ENCODE assay signal across 14 cellular contexts in genomic region chr1:168285419-168285790, GRCh38. TPM values are rescaled to one million over a fixed set of nuclear protein-coding genes. Genes with fewer than 3 reads are reported as not detected.
DNase-seq lines count a peak whose midpoint lies in the region; ATAC-seq and TF ChIP-seq lines count a peak whose summit lies in the region.
"Had no signal": no experiment of that assay in that cellular context is flagged by ENCODE, and none has a peak within 500 bp of the region (broad histone marks: within the 10 kb centered on the region; RNA-seq: fewer than 3 reads in every experiment).

No MANE protein-coding gene starts in this region.

- no peak overlapping the region for H3K18ac ChIP-seq in H9 (ENCODE audit: insufficient read length, low read depth, low read length)

- H3K14ac ChIP-seq in H9 (ENCODE audit: insufficient read depth, low read length) = no peak overlapping the region

- no peak overlapping the region for H2BK120ac ChIP-seq in H9 (ENCODE audit: low read depth, low read length, poor library complexity, severe bottlenecking)

- H2AFZ ChIP-seq in H9 (ENCODE audit: low read length) = no peak overlapping the region
- H2AFZ ChIP-seq: hepatocyte had no signal

- no peak overlapping the region for H3T11ph ChIP-seq in H9 (ENCODE audit: low read length)

- H3K79me1 ChIP-seq in H9 (ENCODE audit: insufficient read depth, low read depth, low read length, poor library complexity, severe bottlenecking) = no peaks in the 10 kb centered on the region

- no peaks in the 10 kb centered on the region for H3K36me3 Mint-ChIP-seq in H9 (ENCODE audit: insufficient read depth in 1 of 3, low read depth in 3 of 3)

- no peaks in the 10 kb centered on the region for H3K36me3 ChIP-seq in prostate gland

- H3K27ac ChIP-seq in H9 (ENCODE audit: insufficient read length, low read depth, low read length) (no peak overlapping the region), prostate gland (no peak overlapping the region)
- H3K27ac ChIP-seq: hepatocyte had no signal

- DNase-seq in DMS53 treated with DMSO at 0.1 percent for 48 hours (lab: John Stamatoyannopoulos, UW; ENCODE audit: unreplicated experiment) (peak; percentile 47), H9 (no peak), NCI-H774 (lab: John Stamatoyannopoulos, UW) (peak; percentile 10), kidney glomerular epithelial cell (lab: John Stamatoyannopoulos, UW) (peak; percentile 64), GF-D8 (lab: John Stamatoyannopoulos, UW) (no peak), prostate gland (ENCODE audit: low spot score) (no peak)
- DNase-seq: activated CD8-positive, alpha-beta memory T cell treated with anti-CD3 and anti-CD28 coated beads, Interleukin-2, amount 10 ng/mL, durations not matched to agents 7 days and 5 days; activated naive CD4-positive, alpha-beta T cell; C1 segment of cervical spinal cord; naive thymus-derived CD4-positive, alpha-beta T cell; NCI-H1048 had no signal

- H3K79me2 ChIP-seq in H9 (ENCODE audit: insufficient read depth, low read length) = no peaks in the 10 kb centered on the region
- H3K79me2 ChIP-seq: hepatocyte had no signal

- H2BK15ac ChIP-seq in H9 (ENCODE audit: low read depth, low read length) = no peak overlapping the region

- ATAC-seq in HG03025 (IDR thresholded peaks at IDR 0.05; ENCODE audit: low FRiP score, unreplicated experiment) = no peak
- ATAC-seq: activated CD8-positive, alpha-beta memory T cell treated with anti-CD3 and anti-CD28 coated beads, Interleukin-2, amount 10 ng/mL, durations not matched to agents 7 days and 5 days; naive thymus-derived CD4-positive, alpha-beta T cell had no signal

- H2BK20ac ChIP-seq in H9 (ENCODE audit: low read depth, low read length, poor library complexity, severe bottlenecking) = no peak overlapping the region

- TF ChIP-seq POLR2A in prostate gland (IDR thresholded peaks at IDR 0.05) = no peak

- no peak for TF ChIP-seq CTCF in H9 (conservative IDR thresholded peaks at IDR 0.05)
- TF ChIP-seq CTCF in prostate gland (IDR thresholded peaks at IDR 0.05) = no peak

- H3K4me1 ChIP-seq in H9 (ENCODE audit: insufficient read depth, low read length) = no peaks in the 10 kb centered on the region
- no peaks in the 10 kb centered on the region for H3K4me1 ChIP-seq in prostate gland (replicated peaks)

- no peak overlapping the region for H3K4me3 ChIP-seq in prostate gland
- H3K4me3 ChIP-seq: hepatocyte had no signal

- H4K91ac ChIP-seq in H9 (ENCODE audit: insufficient read length, low read depth, low read length) = no peak overlapping the region

- H3K4ac ChIP-seq in H9 (ENCODE audit: low read depth, low read length) = no peak overlapping the region

- no peak overlapping the region for H2BK5ac ChIP-seq in H9 (ENCODE audit: insufficient read length, low read length)

- H2BK12ac ChIP-seq in H9 (ENCODE audit: insufficient read length, low read depth, low read length) = no peak overlapping the region

- intact Hi-C loops in prostate gland (cut with DNase I) = no loop called here

- H3K27me3 Mint-ChIP-seq in H9 (ENCODE audit: low read depth) = no peaks in the 10 kb centered on the region
- H3K27me3 Mint-ChIP-seq: activated CD8-positive, alpha-beta memory T cell treated with anti-CD3 and anti-CD28 coated beads, Interleukin-2, amount 10 ng/mL, durations not matched to agents 7 days and 5 days; dendritic cell treated with granulocyte-macrophage colony-stimulating factor and Interleukin-4, amounts not matched to agents 40 ng/mL and 50 ng/mL, for 4 days; naive thymus-derived CD4-positive, alpha-beta T cell had no signal

- H3K4me2 ChIP-seq in H9 (ENCODE audit: insufficient read depth, insufficient read length, low read length) = no peak overlapping the region
- H3K4me2 ChIP-seq: hepatocyte had no signal

- no peak overlapping the region for H4K8ac ChIP-seq in H9 (replicated peaks; ENCODE audit: insufficient read length, low read depth, low read length)

- peaks cover 27 to 34% of the 10 kb centered on the region in 2 experiments for H3K4me1 Mint-ChIP-seq in H9

- no peak overlapping the region for H3K23ac ChIP-seq in H9 (ENCODE audit: insufficient read length, low read depth, low read length)

- peak overlapping the region in 2 of 3 experiments; percentile 57 to 85; a peak in 4 of 7 replicates for H3K27ac Mint-ChIP-seq in H9
- H3K27ac Mint-ChIP-seq: activated CD8-positive, alpha-beta memory T cell treated with anti-CD3 and anti-CD28 coated beads, Interleukin-2, amount 10 ng/mL, durations not matched to agents 7 days and 5 days; dendritic cell treated with granulocyte-macrophage colony-stimulating factor and Interleukin-4, amounts not matched to agents 40 ng/mL and 50 ng/mL, for 4 days; naive thymus-derived CD4-positive, alpha-beta T cell had no signal

- no peak overlapping the region for H3K4me3 Mint-ChIP-seq in H9
- H3K4me3 Mint-ChIP-seq: activated CD8-positive, alpha-beta memory T cell treated with anti-CD3 and anti-CD28 coated beads, Interleukin-2, amount 10 ng/mL, durations not matched to agents 7 days and 5 days; dendritic cell treated with granulocyte-macrophage colony-stimulating factor and Interleukin-4, amounts not matched to agents 40 ng/mL and 50 ng/mL, for 4 days; naive thymus-derived CD4-positive, alpha-beta T cell had no signal

- no peaks in the 10 kb centered on the region for H3K27me3 ChIP-seq in H9 (ENCODE audit: insufficient read depth, low read length)
- no peaks in the 10 kb centered on the region for H3K27me3 ChIP-seq in prostate gland (replicated peaks; ENCODE audit: insufficient read depth)
- H3K27me3 ChIP-seq: hepatocyte had no signal

- H4K20me1 ChIP-seq in H9 (ENCODE audit: control insufficient read depth, insufficient read depth, insufficient read length) = no peaks in the 10 kb centered on the region

- H3K9me3 Mint-ChIP-seq in H9 = no peaks in the 10 kb centered on the region; a peak in 1 of 5 replicates
- H3K9me3 Mint-ChIP-seq: dendritic cell treated with granulocyte-macrophage colony-stimulating factor and Interleukin-4, amounts not matched to agents 40 ng/mL and 50 ng/mL, for 4 days; naive thymus-derived CD4-positive, alpha-beta T cell had no signal

- H3K9me3 ChIP-seq in H9 (ENCODE audit: control insufficient read depth, low read depth, low read length) (no peaks in the 10 kb centered on the region), prostate gland (no peaks in the 10 kb centered on the region)

- H3K56ac ChIP-seq in H9 (ENCODE audit: insufficient read length, low read depth, low read length) = no peak overlapping the region

- H2AK5ac ChIP-seq in H9 (ENCODE audit: insufficient read length, low read length) = no peak overlapping the region

- H3K23me2 ChIP-seq in H9 (ENCODE audit: insufficient read length, low read depth, low read length, poor library complexity, severe bottlenecking) = no peaks in the 10 kb centered on the region

- no peak overlapping the region for H4K5ac ChIP-seq in H9 (ENCODE audit: insufficient read length, low read depth, low read length)

- H3K9ac ChIP-seq in H9 (ENCODE audit: extremely low read depth, insufficient read length, low read length) = no peak overlapping the region

RNA-seq across cellular contexts. Expression of gene TBX19, which starts 4.7 kb away (rescaled TPM):
- total RNA-seq in H9 (2021) = 0.37 and 0.48 TPM in 2 replicates
- total RNA-seq in prostate gland = 1 to 10 TPM; 1.9 to 3.8 TPM

RNA-seq across cellular contexts. Expression of gene SFT2D2, which starts 59.6 kb away (rescaled TPM):
- total RNA-seq in H9 (2021) (28.4 and 32.1 TPM in 2 replicates), prostate gland (10 to 100 TPM; 44.1 to 76.8 TPM)

Comparison
In these comparisons a context has a peak if more than half of its experiments do, and no peak if none do; other contexts are left out.
1. DNase-seq: peak in DMS53 treated with DMSO at 0.1 percent for 48 hours (single experiment), NCI-H774 (single experiment) and kidney glomerular epithelial cell (single experiment); none in H9 (single experiment), GF-D8 (single experiment) and prostate gland (single experiment).